ENCODE assay signal across 1 cellular context in the genomic region with DNA sequence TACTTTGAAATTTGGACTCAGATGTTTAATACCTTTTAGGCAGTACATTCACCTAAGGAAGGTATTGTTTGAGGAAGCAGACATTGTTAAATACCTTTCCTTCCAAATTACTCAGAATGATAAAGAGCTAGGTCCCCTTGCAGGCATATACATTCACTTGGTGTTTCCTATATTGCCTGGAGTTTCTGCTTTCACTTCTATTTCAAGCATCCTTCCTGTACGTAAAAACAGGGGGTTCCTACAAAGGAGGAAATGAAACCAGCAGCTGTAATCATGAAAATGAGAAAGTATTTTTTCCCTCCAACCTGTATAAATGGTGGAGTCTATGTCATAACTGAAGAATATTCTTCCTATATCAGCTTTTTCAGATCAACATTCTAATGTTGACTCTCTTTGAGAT.
TF ChIP-seq lines count a peak whose summit lies in the region.

No MANE protein-coding gene starts in this region.

TF ChIP-seq in GM12878, 131 proteins besides CTCF, POLR2A, EP300 and RAD21 (continued from another document):
- TF ChIP-seq MEF2A (IDR thresholded peaks at IDR 0.05; ENCODE audit: insufficient read depth, low read depth, low read length) (peak; percentile 94), JUNB (IDR thresholded peaks at IDR 0.05) (peak; percentile 77), CEBPB (IDR thresholded peaks at IDR 0.05; ENCODE audit: borderline replicate concordance in 1 of 2, low read depth in 2 of 2, low read length in 2 of 2) (peak in 1 of 2 experiments; percentile 59; a peak in 1 of 4 replicates), GABPA (IDR thresholded peaks at IDR 0.05; ENCODE audit: low read depth) (peak; percentile 36; the same call in 1 of the 2 replicates), PML (IDR thresholded peaks at IDR 0.05; ENCODE audit: low read length) (0 out of 2 replicates have a peak, but pooled peaks have one; percentile 37), MTA2 (IDR thresholded peaks at IDR 0.05; ENCODE audit: low read depth) (peak; percentile 43; the same call in 1 of the 2 replicates), RUNX3 (IDR thresholded peaks at IDR 0.05; ENCODE audit: low read length) (peak; percentile 66), ZBED1 (IDR thresholded peaks at IDR 0.05; ENCODE audit: borderline replicate concordance) (peak; percentile 79; the same call in 1 of the 2 replicates), BCL11A (IDR thresholded peaks at IDR 0.05; ENCODE audit: low read depth, low read length) (peak; percentile 72), SPI1 (IDR thresholded peaks at IDR 0.05; ENCODE audit: borderline replicate concordance, insufficient read depth, low read depth, low read length) (peak; percentile 94), DPF2 (IDR thresholded peaks at IDR 0.05) (peak; percentile 61; the same call in 1 of the 2 replicates), FOXM1 (IDR thresholded peaks at IDR 0.05; ENCODE audit: low read depth, low read length) (peak; percentile 84), SMARCA5 (IDR thresholded peaks at IDR 0.05) (no peak), CREM (IDR thresholded peaks at IDR 0.05; ENCODE audit: low read depth) (peak; percentile 75), HSF1 (IDR thresholded peaks at IDR 0.05; ENCODE audit: low read depth, low read length) (no peak), NR2C2 (IDR thresholded peaks at IDR 0.05; ENCODE audit: borderline replicate concordance, control insufficient read depth, insufficient read length, low read depth) (no peak), RELA (IDR thresholded peaks at IDR 0.05; ENCODE audit: borderline replicate concordance, partially characterized antibody) (peak; percentile 33)
- TF ChIP-seq, protein P1, sequence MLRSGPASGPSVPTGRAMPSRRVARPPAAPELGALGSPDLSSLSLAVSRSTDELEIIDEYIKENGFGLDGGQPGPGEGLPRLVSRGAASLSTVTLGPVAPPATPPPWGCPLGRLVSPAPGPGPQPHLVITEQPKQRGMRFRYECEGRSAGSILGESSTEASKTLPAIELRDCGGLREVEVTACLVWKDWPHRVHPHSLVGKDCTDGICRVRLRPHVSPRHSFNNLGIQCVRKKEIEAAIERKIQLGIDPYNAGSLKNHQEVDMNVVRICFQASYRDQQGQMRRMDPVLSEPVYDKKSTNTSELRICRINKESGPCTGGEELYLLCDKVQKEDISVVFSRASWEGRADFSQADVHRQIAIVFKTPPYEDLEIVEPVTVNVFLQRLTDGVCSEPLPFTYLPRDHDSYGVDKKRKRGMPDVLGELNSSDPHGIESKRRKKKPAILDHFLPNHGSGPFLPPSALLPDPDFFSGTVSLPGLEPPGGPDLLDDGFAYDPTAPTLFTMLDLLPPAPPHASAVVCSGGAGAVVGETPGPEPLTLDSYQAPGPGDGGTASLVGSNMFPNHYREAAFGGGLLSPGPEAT (IDR thresholded peaks at IDR 0.05; ENCODE audit: low read depth): peak; percentile 79
- TF ChIP-seq, protein P2, sequence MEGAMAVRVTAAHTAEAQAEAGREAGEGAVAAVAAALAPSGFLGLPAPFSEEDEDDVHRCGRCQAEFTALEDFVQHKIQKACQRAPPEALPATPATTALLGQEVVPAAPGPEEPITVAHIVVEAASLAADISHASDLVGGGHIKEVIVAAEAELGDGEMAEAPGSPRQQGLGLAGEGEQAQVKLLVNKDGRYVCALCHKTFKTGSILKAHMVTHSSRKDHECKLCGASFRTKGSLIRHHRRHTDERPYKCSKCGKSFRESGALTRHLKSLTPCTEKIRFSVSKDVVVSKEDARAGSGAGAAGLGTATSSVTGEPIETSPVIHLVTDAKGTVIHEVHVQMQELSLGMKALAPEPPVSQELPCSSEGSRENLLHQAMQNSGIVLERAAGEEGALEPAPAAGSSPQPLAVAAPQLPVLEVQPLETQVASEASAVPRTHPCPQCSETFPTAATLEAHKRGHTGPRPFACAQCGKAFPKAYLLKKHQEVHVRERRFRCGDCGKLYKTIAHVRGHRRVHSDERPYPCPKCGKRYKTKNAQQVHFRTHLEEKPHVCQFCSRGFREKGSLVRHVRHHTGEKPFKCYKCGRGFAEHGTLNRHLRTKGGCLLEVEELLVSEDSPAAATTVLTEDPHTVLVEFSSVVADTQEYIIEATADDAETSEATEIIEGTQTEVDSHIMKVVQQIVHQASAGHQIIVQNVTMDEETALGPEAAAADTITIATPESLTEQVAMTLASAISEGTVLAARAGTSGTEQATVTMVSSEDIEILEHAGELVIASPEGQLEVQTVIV (IDR thresholded peaks at IDR 0.05; ENCODE audit: borderline replicate concordance, partially characterized antibody): no peak
